Comparison of ENCODE assay signal across 1 cellular context in the genomic region with DNA sequence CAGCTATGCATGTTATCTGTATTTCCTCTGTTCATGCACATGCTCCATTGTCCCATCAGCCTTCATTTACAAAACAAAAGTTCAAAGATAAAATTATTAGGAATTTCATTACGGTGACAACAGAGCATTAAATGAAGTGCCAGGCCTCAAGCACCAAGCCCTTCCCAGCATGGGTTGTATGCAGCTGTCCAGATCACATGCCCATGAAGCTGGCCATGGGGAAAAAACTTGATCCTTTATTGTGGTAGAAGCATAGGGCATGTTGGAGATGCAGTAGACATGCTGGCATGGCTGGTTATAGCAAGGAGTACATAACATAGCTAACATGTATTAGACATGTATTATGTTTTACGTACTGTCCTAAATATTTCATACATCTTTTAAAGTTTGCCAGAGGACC.
TF ChIP-seq lines count a peak whose summit lies in the region.

No MANE protein-coding gene starts in this region.

TF ChIP-seq in H1, 55 proteins besides CTCF, POLR2A, EP300 and RAD21:
- TF ChIP-seq, protein P1, sequence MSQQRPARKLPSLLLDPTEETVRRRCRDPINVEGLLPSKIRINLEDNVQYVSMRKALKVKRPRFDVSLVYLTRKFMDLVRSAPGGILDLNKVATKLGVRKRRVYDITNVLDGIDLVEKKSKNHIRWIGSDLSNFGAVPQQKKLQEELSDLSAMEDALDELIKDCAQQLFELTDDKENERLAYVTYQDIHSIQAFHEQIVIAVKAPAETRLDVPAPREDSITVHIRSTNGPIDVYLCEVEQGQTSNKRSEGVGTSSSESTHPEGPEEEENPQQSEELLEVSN (IDR thresholded peaks at IDR 0.05): no peak
- no peak for TF ChIP-seq PHF8 (conservative IDR thresholded peaks at IDR 0.05; ENCODE audit: low read depth, low read length)
